ENCODE assay signal across 1 cellular context in the genomic region with DNA sequence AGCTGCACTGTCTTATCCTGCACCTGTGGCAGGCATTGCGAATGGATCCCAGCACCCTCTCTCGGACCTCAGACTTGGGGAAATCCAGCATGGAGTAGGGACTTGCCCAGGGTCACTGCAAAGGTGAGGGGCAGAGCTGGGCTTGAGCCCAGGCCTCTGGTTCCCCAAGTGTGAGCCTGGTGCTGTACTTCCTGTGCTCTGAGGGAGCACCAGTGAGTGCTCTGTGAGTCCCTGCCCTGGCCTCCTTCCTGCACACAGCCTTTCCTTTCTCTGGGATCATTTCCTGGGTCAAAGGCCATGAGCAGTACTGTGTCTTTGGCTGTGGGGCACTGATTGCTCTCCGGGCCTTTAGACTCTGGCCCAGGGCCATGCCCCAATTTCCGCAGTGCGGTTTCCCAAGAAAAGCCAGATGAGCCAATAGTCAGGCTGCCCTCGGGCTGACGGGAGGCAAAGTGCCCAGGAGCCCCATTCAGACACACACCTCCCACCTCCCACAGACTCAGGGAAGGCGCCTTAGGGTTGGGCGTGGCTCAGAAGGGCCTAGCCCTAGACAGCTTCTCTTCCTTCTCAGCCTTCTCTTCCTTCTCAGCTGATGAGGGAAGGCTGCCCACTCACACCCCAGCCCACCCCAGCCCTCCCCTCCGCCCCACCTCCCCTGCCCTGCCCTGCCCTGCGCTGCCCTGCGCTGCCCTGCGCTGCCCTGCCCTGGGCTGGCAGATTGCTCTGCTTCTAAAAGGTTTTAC.
TF ChIP-seq lines count a peak whose summit lies in the region.

No MANE protein-coding gene starts in this region.

TF ChIP-seq in GM12878, 131 proteins besides CTCF, POLR2A, EP300 and RAD21 (continued from another document and continues in another):
- TF ChIP-seq, protein P1, sequence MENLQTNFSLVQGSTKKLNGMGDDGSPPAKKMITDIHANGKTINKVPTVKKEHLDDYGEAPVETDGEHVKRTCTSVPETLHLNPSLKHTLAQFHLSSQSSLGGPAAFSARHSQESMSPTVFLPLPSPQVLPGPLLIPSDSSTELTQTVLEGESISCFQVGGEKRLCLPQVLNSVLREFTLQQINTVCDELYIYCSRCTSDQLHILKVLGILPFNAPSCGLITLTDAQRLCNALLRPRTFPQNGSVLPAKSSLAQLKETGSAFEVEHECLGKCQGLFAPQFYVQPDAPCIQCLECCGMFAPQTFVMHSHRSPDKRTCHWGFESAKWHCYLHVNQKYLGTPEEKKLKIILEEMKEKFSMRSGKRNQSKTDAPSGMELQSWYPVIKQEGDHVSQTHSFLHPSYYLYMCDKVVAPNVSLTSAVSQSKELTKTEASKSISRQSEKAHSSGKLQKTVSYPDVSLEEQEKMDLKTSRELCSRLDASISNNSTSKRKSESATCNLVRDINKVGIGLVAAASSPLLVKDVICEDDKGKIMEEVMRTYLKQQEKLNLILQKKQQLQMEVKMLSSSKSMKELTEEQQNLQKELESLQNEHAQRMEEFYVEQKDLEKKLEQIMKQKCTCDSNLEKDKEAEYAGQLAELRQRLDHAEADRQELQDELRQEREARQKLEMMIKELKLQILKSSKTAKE (IDR thresholded peaks at IDR 0.05; ENCODE audit: low read depth, poor library complexity, severe bottlenecking), result no peak
- TF ChIP-seq, protein P2, sequence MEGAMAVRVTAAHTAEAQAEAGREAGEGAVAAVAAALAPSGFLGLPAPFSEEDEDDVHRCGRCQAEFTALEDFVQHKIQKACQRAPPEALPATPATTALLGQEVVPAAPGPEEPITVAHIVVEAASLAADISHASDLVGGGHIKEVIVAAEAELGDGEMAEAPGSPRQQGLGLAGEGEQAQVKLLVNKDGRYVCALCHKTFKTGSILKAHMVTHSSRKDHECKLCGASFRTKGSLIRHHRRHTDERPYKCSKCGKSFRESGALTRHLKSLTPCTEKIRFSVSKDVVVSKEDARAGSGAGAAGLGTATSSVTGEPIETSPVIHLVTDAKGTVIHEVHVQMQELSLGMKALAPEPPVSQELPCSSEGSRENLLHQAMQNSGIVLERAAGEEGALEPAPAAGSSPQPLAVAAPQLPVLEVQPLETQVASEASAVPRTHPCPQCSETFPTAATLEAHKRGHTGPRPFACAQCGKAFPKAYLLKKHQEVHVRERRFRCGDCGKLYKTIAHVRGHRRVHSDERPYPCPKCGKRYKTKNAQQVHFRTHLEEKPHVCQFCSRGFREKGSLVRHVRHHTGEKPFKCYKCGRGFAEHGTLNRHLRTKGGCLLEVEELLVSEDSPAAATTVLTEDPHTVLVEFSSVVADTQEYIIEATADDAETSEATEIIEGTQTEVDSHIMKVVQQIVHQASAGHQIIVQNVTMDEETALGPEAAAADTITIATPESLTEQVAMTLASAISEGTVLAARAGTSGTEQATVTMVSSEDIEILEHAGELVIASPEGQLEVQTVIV (IDR thresholded peaks at IDR 0.05; ENCODE audit: borderline replicate concordance, partially characterized antibody), result no peak
- no peak for TF ChIP-seq BHLHE40 (IDR thresholded peaks at IDR 0.05; ENCODE audit: borderline replicate concordance in 1 of 2, low read depth in 2 of 2, low read length in 1 of 2)
- TF ChIP-seq ZNF207 (IDR thresholded peaks at IDR 0.05; ENCODE audit: borderline replicate concordance), result no peak
- TF ChIP-seq MAX (IDR thresholded peaks at IDR 0.05; ENCODE audit: low read depth, low read length), result no peak
- TF ChIP-seq, protein P3, sequence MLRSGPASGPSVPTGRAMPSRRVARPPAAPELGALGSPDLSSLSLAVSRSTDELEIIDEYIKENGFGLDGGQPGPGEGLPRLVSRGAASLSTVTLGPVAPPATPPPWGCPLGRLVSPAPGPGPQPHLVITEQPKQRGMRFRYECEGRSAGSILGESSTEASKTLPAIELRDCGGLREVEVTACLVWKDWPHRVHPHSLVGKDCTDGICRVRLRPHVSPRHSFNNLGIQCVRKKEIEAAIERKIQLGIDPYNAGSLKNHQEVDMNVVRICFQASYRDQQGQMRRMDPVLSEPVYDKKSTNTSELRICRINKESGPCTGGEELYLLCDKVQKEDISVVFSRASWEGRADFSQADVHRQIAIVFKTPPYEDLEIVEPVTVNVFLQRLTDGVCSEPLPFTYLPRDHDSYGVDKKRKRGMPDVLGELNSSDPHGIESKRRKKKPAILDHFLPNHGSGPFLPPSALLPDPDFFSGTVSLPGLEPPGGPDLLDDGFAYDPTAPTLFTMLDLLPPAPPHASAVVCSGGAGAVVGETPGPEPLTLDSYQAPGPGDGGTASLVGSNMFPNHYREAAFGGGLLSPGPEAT (IDR thresholded peaks at IDR 0.05; ENCODE audit: low read depth), result no peak
- no peak for TF ChIP-seq WRNIP1 (IDR thresholded peaks at IDR 0.05; ENCODE audit: borderline replicate concordance, low read depth, low read length)
- TF ChIP-seq SMARCA5 (IDR thresholded peaks at IDR 0.05), result no peak
- no peak for TF ChIP-seq HDAC6 (IDR thresholded peaks at IDR 0.05; ENCODE audit: unreplicated experiment)
- TF ChIP-seq NFYA (IDR thresholded peaks at IDR 0.05; ENCODE audit: borderline replicate concordance, low read depth, low read length), result no peak
- no peak for TF ChIP-seq RFX5 (IDR thresholded peaks at IDR 0.05; ENCODE audit: low read depth, low read length)
- no peak for TF ChIP-seq HCFC1 (IDR thresholded peaks at IDR 0.05; ENCODE audit: low read length)
- no peak for TF ChIP-seq STAT3 (IDR thresholded peaks at IDR 0.05; ENCODE audit: low read depth, low read length)
- TF ChIP-seq YY1 (IDR thresholded peaks at IDR 0.05; ENCODE audit: low read depth, low read length), result peak; percentile 31; the same call in 1 of the 2 replicates
- no peak for TF ChIP-seq NFIC (IDR thresholded peaks at IDR 0.05; ENCODE audit: low read depth, low read length)
- TF ChIP-seq CHD2 (IDR thresholded peaks at IDR 0.05; ENCODE audit: borderline replicate concordance, low read depth, low read length), result no peak
- TF ChIP-seq RBBP5 (conservative IDR thresholded peaks at IDR 0.05), result no peak
- TF ChIP-seq SREBF2 (IDR thresholded peaks at IDR 0.05; ENCODE audit: low read length), result no peak
- TF ChIP-seq POLR2AphosphoS2 (IDR thresholded peaks at IDR 0.05; ENCODE audit: low read depth, low read length), result no peak
- TF ChIP-seq SRF (IDR thresholded peaks at IDR 0.05; ENCODE audit: low read depth in 2 of 2, low read length in 2 of 2), result peak in 1 of 2 experiments; percentile 75; a peak in 1 of 4 replicates
- TF ChIP-seq TARDBP (IDR thresholded peaks at IDR 0.05; ENCODE audit: borderline replicate concordance), result no peak
- TF ChIP-seq E2F4 (IDR thresholded peaks at IDR 0.05; ENCODE audit: low read depth, low read length), result no peak
- TF ChIP-seq ZNF274 (IDR thresholded peaks at IDR 0.05; ENCODE audit: insufficient read depth, insufficient read length), result no peak
- TF ChIP-seq NR2C2 (IDR thresholded peaks at IDR 0.05; ENCODE audit: borderline replicate concordance, control insufficient read depth, insufficient read length, low read depth), result no peak
- no peak for TF ChIP-seq ZBTB40 (IDR thresholded peaks at IDR 0.05; ENCODE audit: borderline replicate concordance)
- no peak for TF ChIP-seq DPF2 (IDR thresholded peaks at IDR 0.05)
- TF ChIP-seq, protein P4, sequence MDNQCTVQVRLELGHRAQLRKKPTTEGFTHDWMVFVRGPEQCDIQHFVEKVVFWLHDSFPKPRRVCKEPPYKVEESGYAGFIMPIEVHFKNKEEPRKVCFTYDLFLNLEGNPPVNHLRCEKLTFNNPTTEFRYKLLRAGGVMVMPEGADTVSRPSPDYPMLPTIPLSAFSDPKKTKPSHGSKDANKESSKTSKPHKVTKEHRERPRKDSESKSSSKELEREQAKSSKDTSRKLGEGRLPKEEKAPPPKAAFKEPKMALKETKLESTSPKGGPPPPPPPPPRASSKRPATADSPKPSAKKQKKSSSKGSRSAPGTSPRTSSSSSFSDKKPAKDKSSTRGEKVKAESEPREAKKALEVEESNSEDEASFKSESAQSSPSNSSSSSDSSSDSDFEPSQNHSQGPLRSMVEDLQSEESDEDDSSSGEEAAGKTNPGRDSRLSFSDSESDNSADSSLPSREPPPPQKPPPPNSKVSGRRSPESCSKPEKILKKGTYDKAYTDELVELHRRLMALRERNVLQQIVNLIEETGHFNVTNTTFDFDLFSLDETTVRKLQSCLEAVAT (IDR thresholded peaks at IDR 0.05), result peak; percentile 84; the same call in 1 of the 2 replicates
- TF ChIP-seq MEF2A (IDR thresholded peaks at IDR 0.05; ENCODE audit: insufficient read depth, low read depth, low read length), result no peak
- TF ChIP-seq NR2C1 (IDR thresholded peaks at IDR 0.05), result peak; percentile 66
- TF ChIP-seq BCL11A (IDR thresholded peaks at IDR 0.05; ENCODE audit: low read depth, low read length), result no peak
- no peak for TF ChIP-seq BACH1 (IDR thresholded peaks at IDR 0.05; ENCODE audit: borderline replicate concordance)
- TF ChIP-seq PBX3 (IDR thresholded peaks at IDR 0.05; ENCODE audit: insufficient replicate concordance, low read depth, low read length), result no peak
- peak; percentile 52; the same call in 1 of the 2 replicates for TF ChIP-seq GABPA (IDR thresholded peaks at IDR 0.05; ENCODE audit: low read depth)
- TF ChIP-seq, protein P5, sequence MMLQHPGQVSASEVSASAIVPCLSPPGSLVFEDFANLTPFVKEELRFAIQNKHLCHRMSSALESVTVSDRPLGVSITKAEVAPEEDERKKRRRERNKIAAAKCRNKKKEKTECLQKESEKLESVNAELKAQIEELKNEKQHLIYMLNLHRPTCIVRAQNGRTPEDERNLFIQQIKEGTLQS (IDR thresholded peaks at IDR 0.05; ENCODE audit: borderline replicate concordance, extremely low read depth, low read depth, low read length), result no peak
- TF ChIP-seq NR2F1 (conservative IDR thresholded peaks at IDR 0.05), result peak; percentile 92
- no peak for TF ChIP-seq MYB (IDR thresholded peaks at IDR 0.05; ENCODE audit: borderline replicate concordance, low read depth, low read length)
- TF ChIP-seq CBX3 (IDR thresholded peaks at IDR 0.05; ENCODE audit: borderline replicate concordance, low read depth), result no peak
- no peak for TF ChIP-seq BCLAF1 (IDR thresholded peaks at IDR 0.05)
- TF ChIP-seq MTA2 (IDR thresholded peaks at IDR 0.05; ENCODE audit: low read depth), result no peak
- no peak for TF ChIP-seq GATAD2B (conservative IDR thresholded peaks at IDR 0.05; ENCODE audit: low read depth)
- no peak for TF ChIP-seq SP1 (IDR thresholded peaks at IDR 0.05; ENCODE audit: low read depth, low read length)
- TF ChIP-seq ASH2L (IDR thresholded peaks at IDR 0.05; ENCODE audit: borderline replicate concordance, low read depth), result no peak
